11 cellular contexts compared by ENCODE assay signal in the genomic region with DNA sequence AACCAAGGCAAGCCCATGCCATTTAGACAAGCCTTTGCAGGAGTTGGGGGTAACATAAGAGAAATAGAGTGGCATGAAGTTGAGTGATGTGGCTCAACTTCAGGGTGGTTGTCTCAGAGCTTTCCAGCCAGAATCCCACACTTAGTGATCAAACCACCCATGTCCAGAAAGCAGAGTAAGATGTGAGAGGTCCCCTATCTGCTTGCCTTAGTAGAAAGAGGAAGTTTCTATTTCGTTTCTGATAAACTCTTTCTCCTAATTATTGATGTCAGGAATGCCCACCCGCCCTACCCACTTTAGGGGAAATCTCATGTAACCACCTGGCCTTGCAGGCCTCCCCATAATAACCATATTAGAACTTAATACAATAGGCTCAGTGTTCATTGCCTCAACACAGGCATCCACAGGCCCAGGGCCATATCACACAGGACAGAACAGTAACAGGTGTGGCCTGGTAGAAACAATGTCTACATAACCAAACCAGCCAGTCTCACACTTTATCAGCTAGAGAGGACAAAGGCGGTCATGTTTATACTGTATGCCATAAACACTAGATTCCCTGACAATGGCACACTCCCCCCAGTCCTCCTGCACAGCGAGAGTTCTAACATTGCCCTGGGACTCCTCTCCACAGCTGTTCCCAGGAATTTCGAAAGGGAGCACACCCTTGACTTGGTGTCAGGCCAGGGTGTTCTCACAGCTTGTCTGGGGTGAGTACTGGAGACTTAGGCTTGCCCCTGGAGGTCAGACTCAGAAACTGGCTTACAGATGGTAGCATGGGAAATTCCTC.
DNase-seq lines count a peak whose midpoint lies in the region; ATAC-seq lines count a peak whose summit lies in the region.
"Had no signal": no experiment of that assay in that cellular context is flagged by ENCODE, and none has a peak within 500 bp of the region (broad histone marks: within the 10 kb centered on the region; RNA-seq: fewer than 3 reads in every experiment).

No MANE protein-coding gene starts in this region.

- no peak overlapping the region for H3K4me3 Mint-ChIP-seq in stimulated activated effector memory CD8-positive, alpha-beta T cell treated with anti-CD3 and anti-CD28 coated beads, Interleukin-12 subunit alpha, Interleukin-12 subunit beta, amount 100 ng/mL, for 72 hours

- H3K4me1 Mint-ChIP-seq in stimulated activated effector memory CD8-positive, alpha-beta T cell treated with anti-CD3 and anti-CD28 coated beads, Interleukin-12 subunit alpha, Interleukin-12 subunit beta, amount 100 ng/mL, for 72 hours: no peaks in the 10 kb centered on the region

- no peaks in the 10 kb centered on the region for H3K9me3 Mint-ChIP-seq in stimulated activated effector memory CD8-positive, alpha-beta T cell treated with anti-CD3 and anti-CD28 coated beads, Interleukin-12 subunit alpha, Interleukin-12 subunit beta, amount 100 ng/mL, for 72 hours

- DNase-seq in stimulated activated effector memory CD8-positive, alpha-beta T cell treated with anti-CD3 and anti-CD28 coated beads, Interleukin-12 subunit alpha, Interleukin-12 subunit beta, amount 100 ng/mL, for 72 hours (ENCODE audit: low spot score in 2 of 2): no peak
- no peak for DNase-seq in GM19238 (ENCODE audit: insufficient read length, low spot score)
- DNase-seq in iPS-NIHi11 (ENCODE audit: low spot score): no peak
- DNase-seq in C1 segment of cervical spinal cord (lab: John Stamatoyannopoulos, UW): no peak
- DNase-seq: COR-L47, NCI-H2171, PC-3, T-helper 9 cell had no signal

- ATAC-seq in GM19397 (IDR thresholded peaks at IDR 0.05; ENCODE audit: unreplicated experiment): peak; percentile 64
- peak; percentile 61 for ATAC-seq in HG02884 (IDR thresholded peaks at IDR 0.05; ENCODE audit: unreplicated experiment)
- ATAC-seq in esophagus mucosa: peak; percentile 18
- no peak for ATAC-seq in stimulated activated effector memory CD8-positive, alpha-beta T cell treated with anti-CD3 and anti-CD28 coated beads, Interleukin-12 subunit alpha, Interleukin-12 subunit beta, amount 100 ng/mL, for 72 hours
- ATAC-seq: PC-3 had no signal

- no peaks in the 10 kb centered on the region for H3K36me3 Mint-ChIP-seq in stimulated activated effector memory CD8-positive, alpha-beta T cell treated with anti-CD3 and anti-CD28 coated beads, Interleukin-12 subunit alpha, Interleukin-12 subunit beta, amount 100 ng/mL, for 72 hours

- peak overlapping the region; percentile 34 for H3K27ac Mint-ChIP-seq in stimulated activated effector memory CD8-positive, alpha-beta T cell treated with anti-CD3 and anti-CD28 coated beads, Interleukin-12 subunit alpha, Interleukin-12 subunit beta, amount 100 ng/mL, for 72 hours
